Comparison of ENCODE assay signal across 18 cellular contexts in the genomic region with DNA sequence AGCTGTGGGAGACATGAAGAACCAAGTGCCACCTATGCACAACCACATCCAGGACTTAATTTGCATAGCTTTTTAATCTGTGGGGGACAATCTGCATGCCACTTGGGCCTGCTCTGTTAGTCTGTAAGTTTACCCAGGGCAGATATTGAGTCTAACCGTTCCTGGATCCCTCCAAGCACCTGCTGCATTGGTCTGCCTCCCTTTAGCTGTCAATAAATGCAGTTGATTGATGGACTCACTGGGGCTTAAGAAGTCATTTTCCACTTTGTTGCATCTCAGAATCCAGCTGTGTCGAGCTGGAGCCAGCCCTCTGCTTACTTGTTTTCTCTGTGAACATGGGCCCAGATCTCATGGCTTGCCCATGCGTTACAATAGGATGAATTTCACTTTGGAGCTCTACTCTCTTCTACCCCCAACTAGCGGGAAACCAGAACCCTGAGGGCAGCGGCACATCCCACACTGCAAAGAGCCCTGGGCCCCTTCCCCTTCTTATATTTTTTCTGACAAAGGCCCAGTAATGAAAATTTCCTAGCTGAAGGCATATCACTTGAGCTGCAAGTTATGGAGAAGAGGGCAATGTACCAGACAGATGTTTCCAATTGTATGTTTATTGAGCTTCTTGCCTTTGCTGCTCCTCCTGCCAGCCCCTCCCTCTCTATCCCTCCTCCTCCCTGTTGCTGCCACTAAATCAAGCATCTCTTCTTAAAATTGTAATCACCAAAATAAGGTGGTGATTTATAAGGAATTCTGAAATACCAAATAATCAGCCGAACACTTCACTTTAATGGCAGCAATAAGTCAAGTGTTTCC.
"Had no signal": no experiment of that assay in that cellular context is flagged by ENCODE, and none has a peak within 500 bp of the region (broad histone marks: within the 10 kb centered on the region; RNA-seq: fewer than 3 reads in every experiment).

No MANE protein-coding gene starts in this region.

- H3K27ac ChIP-seq: ascending aorta, left ventricle myocardium inferior, psoas muscle, transverse colon had no signal

- H3K9me3 ChIP-seq: ascending aorta, left ventricle myocardium inferior, psoas muscle, transverse colon had no signal

- H3K4me1 Mint-ChIP-seq: activated naive CD8-positive, alpha-beta T cell treated with anti-CD3 and anti-CD28 coated beads, Interleukin-2, amount 50 U/mL, for 24 hours had no signal

- H3K4me3 ChIP-seq: ascending aorta, left ventricle myocardium inferior, psoas muscle, transverse colon had no signal

- H3K27me3 Mint-ChIP-seq: activated naive CD8-positive, alpha-beta T cell treated with anti-CD3 and anti-CD28 coated beads, Interleukin-2, amount 50 U/mL, for 24 hours; naive thymus-derived CD8-positive, alpha-beta T cell had no signal

- DNase-seq: activated CD4-positive, CD25-positive, alpha-beta regulatory T cell treated with anti-CD3 and anti-CD28 coated beads, Interleukin-2, amount 50 U/mL, for 72 hours; activated naive CD4-positive, alpha-beta T cell treated with anti-CD3 and anti-CD28 coated beads for 36 hours; activated naive CD8-positive, alpha-beta T cell treated with anti-CD3 and anti-CD28 coated beads, Interleukin-2, amount 50 U/mL, for 24 hours; activated T-cell treated with anti-CD3 and anti-CD28 coated beads for 4 hours; effector memory CD4-positive, alpha-beta T cell; hippocampal formation; kidney; left ventricle myocardium inferior; naive thymus-derived CD8-positive, alpha-beta T cell; psoas muscle; stimulated activated naive CD8-positive, alpha-beta T cell treated with anti-CD3 and anti-CD28 coated beads, Interleukin-15, Interleukin-2, amounts not matched to agents 100 U/mL and 50 U/mL, for 24 hours; T-helper 1 cell; T1000; transverse colon had no signal

- H3K36me3 ChIP-seq: ascending aorta, left ventricle myocardium inferior, transverse colon had no signal

- H3K9me3 Mint-ChIP-seq: activated naive CD4-positive, alpha-beta T cell treated with anti-CD3 and anti-CD28 coated beads for 36 hours; activated naive CD8-positive, alpha-beta T cell treated with anti-CD3 and anti-CD28 coated beads, Interleukin-2, amount 50 U/mL, for 24 hours; dendritic cell treated with granulocyte-macrophage colony-stimulating factor and Interleukin-4, amounts not matched to agents 40 ng/mL and 50 ng/mL, for 4 days; memory B cell; naive thymus-derived CD8-positive, alpha-beta T cell had no signal

- ATAC-seq: activated naive CD8-positive, alpha-beta T cell treated with anti-CD3 and anti-CD28 coated beads, Interleukin-2, amount 50 U/mL, for 24 hours; naive thymus-derived CD8-positive, alpha-beta T cell; psoas muscle; sciatic nerve; stimulated activated naive CD8-positive, alpha-beta T cell treated with anti-CD3 and anti-CD28 coated beads, Interleukin-15, Interleukin-2, amounts not matched to agents 100 U/mL and 50 U/mL, for 24 hours had no signal

- H3K27me3 ChIP-seq: ascending aorta, transverse colon had no signal

- H3K36me3 Mint-ChIP-seq: memory B cell; naive thymus-derived CD8-positive, alpha-beta T cell had no signal

- H3K27ac Mint-ChIP-seq: activated naive CD4-positive, alpha-beta T cell treated with anti-CD3 and anti-CD28 coated beads for 36 hours; activated naive CD8-positive, alpha-beta T cell treated with anti-CD3 and anti-CD28 coated beads, Interleukin-2, amount 50 U/mL, for 24 hours; dendritic cell treated with granulocyte-macrophage colony-stimulating factor and Interleukin-4, amounts not matched to agents 40 ng/mL and 50 ng/mL, for 4 days; memory B cell had no signal

- H3K4me1 ChIP-seq: ascending aorta, left ventricle myocardium inferior, psoas muscle, transverse colon had no signal

- H3K4me3 Mint-ChIP-seq: activated naive CD4-positive, alpha-beta T cell treated with anti-CD3 and anti-CD28 coated beads for 36 hours; activated naive CD8-positive, alpha-beta T cell treated with anti-CD3 and anti-CD28 coated beads, Interleukin-2, amount 50 U/mL, for 24 hours; dendritic cell treated with granulocyte-macrophage colony-stimulating factor and Interleukin-4, amounts not matched to agents 40 ng/mL and 50 ng/mL, for 4 days; memory B cell; naive thymus-derived CD8-positive, alpha-beta T cell had no signal
